In the genomic region with DNA sequence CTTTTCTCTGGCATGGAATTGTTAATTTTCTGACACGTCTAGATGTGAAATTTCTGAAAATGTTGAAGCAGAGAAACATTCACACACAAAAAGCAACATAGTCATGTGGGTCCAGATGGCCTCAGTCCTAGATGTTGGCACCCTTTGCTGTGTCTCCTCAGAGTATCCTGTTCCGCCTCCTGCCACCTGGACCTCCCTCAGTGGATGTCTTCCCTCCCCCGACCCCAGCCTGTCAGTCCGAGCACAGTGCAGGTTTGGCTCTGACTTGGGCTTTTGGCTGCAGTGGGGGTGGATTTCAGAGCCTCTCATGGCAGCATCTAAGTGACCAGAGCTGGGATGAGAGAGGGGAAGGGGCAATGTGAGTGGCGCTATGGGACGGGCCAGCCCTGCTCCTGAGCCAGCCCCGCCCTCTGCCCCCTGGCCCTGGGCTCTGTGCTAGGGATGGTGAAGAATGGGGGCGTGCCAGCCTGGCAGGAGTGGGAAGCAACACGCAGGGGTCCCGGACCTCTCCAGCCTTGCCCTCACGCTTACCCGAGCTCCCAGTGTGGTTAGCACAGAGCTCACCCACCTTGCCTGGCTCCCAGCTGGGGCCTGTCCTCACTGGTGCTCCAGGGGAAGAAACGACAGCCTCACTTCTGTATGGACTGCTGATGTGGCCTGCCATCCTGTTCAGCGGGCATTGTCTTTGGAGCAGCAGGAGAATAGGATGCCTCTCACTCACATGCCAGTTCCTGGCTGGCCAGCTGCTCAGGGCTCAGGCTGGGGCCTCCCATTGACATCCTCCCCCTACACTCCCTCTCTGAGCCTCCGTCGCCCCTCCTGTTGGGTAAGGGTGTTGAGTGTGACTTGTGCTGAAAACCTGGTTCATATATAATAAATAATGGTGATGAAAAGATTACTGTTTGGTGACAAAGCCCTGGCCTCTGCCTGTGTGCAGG, we compare ENCODE assay signal across 1 cellular context.
TF ChIP-seq lines count a peak whose summit lies in the region.

No MANE protein-coding gene starts in this region.

TF ChIP-seq in HEK293T, 16 proteins besides CTCF, POLR2A, EP300 and RAD21:
- TF ChIP-seq ARNT (IDR thresholded peaks at IDR 0.05), result no peak
- no peak for TF ChIP-seq FOXA1 (IDR thresholded peaks at IDR 0.05)
- no peak for TF ChIP-seq FOXK2 (IDR thresholded peaks at IDR 0.05)
- no peak for TF ChIP-seq ZNF384 (IDR thresholded peaks at IDR 0.05)
- no peak for TF ChIP-seq BHLHE40 (IDR thresholded peaks at IDR 0.05; ENCODE audit: borderline replicate concordance)
- TF ChIP-seq LEF1 (IDR thresholded peaks at IDR 0.05; ENCODE audit: borderline replicate concordance), result no peak
- TF ChIP-seq L3MBTL2 (conservative IDR thresholded peaks at IDR 0.05), result no peak
- no peak for TF ChIP-seq SP1 (IDR thresholded peaks at IDR 0.05)
- TF ChIP-seq NFRKB (IDR thresholded peaks at IDR 0.05), result no peak
- TF ChIP-seq, protein P1, sequence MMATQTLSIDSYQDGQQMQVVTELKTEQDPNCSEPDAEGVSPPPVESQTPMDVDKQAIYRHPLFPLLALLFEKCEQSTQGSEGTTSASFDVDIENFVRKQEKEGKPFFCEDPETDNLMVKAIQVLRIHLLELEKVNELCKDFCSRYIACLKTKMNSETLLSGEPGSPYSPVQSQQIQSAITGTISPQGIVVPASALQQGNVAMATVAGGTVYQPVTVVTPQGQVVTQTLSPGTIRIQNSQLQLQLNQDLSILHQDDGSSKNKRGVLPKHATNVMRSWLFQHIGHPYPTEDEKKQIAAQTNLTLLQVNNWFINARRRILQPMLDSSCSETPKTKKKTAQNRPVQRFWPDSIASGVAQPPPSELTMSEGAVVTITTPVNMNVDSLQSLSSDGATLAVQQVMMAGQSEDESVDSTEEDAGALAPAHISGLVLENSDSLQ (IDR thresholded peaks at IDR 0.05), result no peak
- TF ChIP-seq SUZ12 (IDR thresholded peaks at IDR 0.05), result no peak
- TF ChIP-seq TARDBP (IDR thresholded peaks at IDR 0.05), result no peak
- no peak for TF ChIP-seq HDGF (IDR thresholded peaks at IDR 0.05; ENCODE audit: borderline replicate concordance)
- no peak for TF ChIP-seq ELF4 (IDR thresholded peaks at IDR 0.05)
- TF ChIP-seq FOXM1 (IDR thresholded peaks at IDR 0.05; ENCODE audit: borderline replicate concordance), result no peak
- no peak for TF ChIP-seq CTBP1 (IDR thresholded peaks at IDR 0.05; ENCODE audit: borderline replicate concordance)
